15 cellular contexts compared by ENCODE assay signal in genomic region chr5:93513298-93513697, GRCh38.
DNase-seq lines count a peak whose midpoint lies in the region; ATAC-seq and TF ChIP-seq lines count a peak whose summit lies in the region.
"Had no signal": no experiment of that assay in that cellular context is flagged by ENCODE, and none has a peak within 500 bp of the region (broad histone marks: within the 10 kb centered on the region; RNA-seq: fewer than 3 reads in every experiment).

No MANE protein-coding gene starts in this region.

- ATAC-seq in PC-3: no peak
- ATAC-seq in GM19324 (IDR thresholded peaks at IDR 0.05; ENCODE audit: low FRiP score, unreplicated experiment): no peak
- no peak for ATAC-seq in GM21526 (IDR thresholded peaks at IDR 0.05; ENCODE audit: low FRiP score, unreplicated experiment)
- ATAC-seq: GM12878 had no signal

- 100% methylated on average over 1 of the region's 1 CpG for WGBS in GM23248 (ENCODE audit: low coverage in 1 of 2, low lambda C conversion rate in 2 of 2, missing lambda C conversion rate in 2 of 2), 2 experiments

- no peaks in the 10 kb centered on the region for H3K9me2 ChIP-seq in GM23248 (ENCODE audit: insufficient read depth)
- no peaks in the 10 kb centered on the region for H3K9me2 ChIP-seq in PC-3 (replicated peaks; ENCODE audit: low read length)

- peak overlapping the region; percentile 47 for H3K27ac Mint-ChIP-seq in chondrocyte (ENCODE audit: unreplicated experiment)
- peak overlapping the region; percentile 2 for H3K27ac Mint-ChIP-seq in osteocyte (ENCODE audit: unreplicated experiment)
- H3K27ac Mint-ChIP-seq: B cell; CD4-positive, alpha-beta memory T cell had no signal

- H3K27me3 ChIP-seq in GM23248 (replicated peaks; ENCODE audit: insufficient read depth): no peaks in the 10 kb centered on the region
- no peaks in the 10 kb centered on the region for H3K27me3 ChIP-seq in PC-3 (ENCODE audit: low read length)

- H3K27ac ChIP-seq in GM23248: peak overlapping the region; percentile 76
- peak overlapping the region; percentile 83 for H3K27ac ChIP-seq in PC-3 (ENCODE audit: low read length)
- H3K27ac ChIP-seq: C4-2B, HL-60 had no signal

- H3K4me3 Mint-ChIP-seq in chondrocyte (ENCODE audit: unreplicated experiment) (no peak overlapping the region), osteocyte (ENCODE audit: unreplicated experiment) (no peak overlapping the region)
- H3K4me3 Mint-ChIP-seq: B cell; CD4-positive, alpha-beta memory T cell had no signal

- no TSS peak for BruUV-seq in PC-3 (replicated peaks; lab: Mats Ljungman, UMichigan)

- CTCF ChIA-PET in PC-3 (lab: Charles Lee): no interaction called here

- H3F3A ChIP-seq in GM23248 (ENCODE audit: insufficient read depth) (peaks cover 22% of the 10 kb centered on the region), PC-3 (ENCODE audit: low read length, unreplicated experiment) (no peaks in the 10 kb centered on the region)

- POLR2A ChIA-PET in PC-3 (lab: Charles Lee; ENCODE audit: unreplicated experiment): no interaction called here

- H3K4me1 Mint-ChIP-seq in chondrocyte (ENCODE audit: low read depth) (peaks cover 21% of the 10 kb centered on the region), osteocyte (ENCODE audit: unreplicated experiment) (peaks cover 11% of the 10 kb centered on the region)
- H3K4me1 Mint-ChIP-seq: B cell; CD4-positive, alpha-beta memory T cell had no signal

- H2AFZ ChIP-seq in GM23248: no peak overlapping the region
- H2AFZ ChIP-seq in PC-3 (ENCODE audit: low read length): no peak overlapping the region

- H3K4me2 ChIP-seq in GM23248 (ENCODE audit: unreplicated experiment): peak overlapping the region; percentile 33
- H3K4me2 ChIP-seq in PC-3 (ENCODE audit: low read length): peak overlapping the region; percentile 24; the same call in 1 of the 2 replicates

- H3K36me3 Mint-ChIP-seq in chondrocyte (ENCODE audit: low read depth) (no peaks in the 10 kb centered on the region), osteocyte (ENCODE audit: unreplicated experiment) (peaks cover 25% of the 10 kb centered on the region)
- H3K36me3 Mint-ChIP-seq: CD4-positive, alpha-beta memory T cell had no signal

- H3K9me3 ChIP-seq in GM23248 (ENCODE audit: low read depth) (no peaks in the 10 kb centered on the region), PC-3 (ENCODE audit: low read length) (no peaks in the 10 kb centered on the region)
- H3K9me3 ChIP-seq: HAP-1 had no signal

- in situ Hi-C loops in GM23248 (cut with MboI): no loop called here

- intact Hi-C loops in PC-3 (cut with micrococcal nuclease): no loop called here

- TF ChIP-seq CTCF in PC-3 (conservative IDR thresholded peaks at IDR 0.05; ENCODE audit: low read depth, low read length) (no peak), chondrocyte (IDR thresholded peaks at IDR 0.05) (no peak), osteocyte (IDR thresholded peaks at IDR 0.05) (no peak)

- DNase-seq in GM23248 (no peak), PC-3 (no peak), chondrocyte (ENCODE audit: low spot score) (no peak), osteocyte (ENCODE audit: extremely low spot score, unreplicated experiment) (no peak), SW480 (ENCODE audit: low spot score) (no peak), NCI-H524 treated with DMSO at 0.1 percent for 48 hours (lab: John Stamatoyannopoulos, UW) (no peak)
- DNase-seq: CD4-positive, alpha-beta memory T cell; DMS79 had no signal

- H3K27me3 Mint-ChIP-seq in chondrocyte (ENCODE audit: low read depth): no peaks in the 10 kb centered on the region
- no peaks in the 10 kb centered on the region for H3K27me3 Mint-ChIP-seq in osteocyte (ENCODE audit: unreplicated experiment)
- H3K27me3 Mint-ChIP-seq: B cell had no signal

- H3K4me1 ChIP-seq in GM23248 (ENCODE audit: insufficient read depth) (peaks cover 24% of the 10 kb centered on the region), PC-3 (ENCODE audit: insufficient read depth, low read length) (peaks cover 14% of the 10 kb centered on the region)
- H3K4me1 ChIP-seq: HAP-1 had no signal

- peak overlapping the region; percentile 39 for H3K9ac ChIP-seq in GM23248
- no peak overlapping the region; the same call in 1 of the 2 replicates for H3K9ac ChIP-seq in PC-3 (ENCODE audit: low read length)

- H3K9me3 Mint-ChIP-seq in chondrocyte (ENCODE audit: low read depth) (peaks cover 4% of the 10 kb centered on the region), osteocyte (ENCODE audit: unreplicated experiment) (no peaks in the 10 kb centered on the region)

- H3K79me2 ChIP-seq in GM23248 (ENCODE audit: insufficient read depth) (peaks cover 8% of the 10 kb centered on the region), PC-3 (ENCODE audit: low read length) (no peaks in the 10 kb centered on the region)

- H3K36me3 ChIP-seq in GM23248 (ENCODE audit: low read depth): no peaks in the 10 kb centered on the region
- no peaks in the 10 kb centered on the region for H3K36me3 ChIP-seq in PC-3 (ENCODE audit: low read depth, low read length)
- H3K36me3 ChIP-seq: HAP-1 had no signal

- H3K4me3 ChIP-seq in GM23248: no peak overlapping the region
- no peak overlapping the region for H3K4me3 ChIP-seq in PC-3 (ENCODE audit: low read length)
- H3K4me3 ChIP-seq: GM12878, HAP-1 had no signal

- H4K20me1 ChIP-seq in GM23248 (ENCODE audit: insufficient read depth) (no peaks in the 10 kb centered on the region), PC-3 (ENCODE audit: low read length) (no peaks in the 10 kb centered on the region)
